ENCODE assay signal across 40 cellular contexts in genomic region chr1:45101947-45102346, GRCh38.
"Had no signal": no experiment of that assay in that cellular context is flagged by ENCODE, and none has a peak within 500 bp of the region (broad histone marks: within the 10 kb centered on the region; RNA-seq: fewer than 3 reads in every experiment).

No MANE protein-coding gene starts in this region.

- H3K4me3 ChIP-seq: adrenal gland, ascending aorta, body of pancreas, breast epithelium, cardiac muscle cell had no signal

- H3K4me1 Mint-ChIP-seq: activated naive CD4-positive, alpha-beta T cell treated with anti-CD3 and anti-CD28 coated beads, Interleukin-2, amount 10 ng/mL, durations not matched to agents 7 days and 5 days; activated naive CD8-positive, alpha-beta T cell treated with anti-CD3 and anti-CD28 coated beads, Interleukin-2, amount 10 ng/mL, durations not matched to agents 7 days and 5 days; activated naive CD8-positive, alpha-beta T cell treated with anti-CD3 and anti-CD28 coated beads, Interleukin-2, amount 50 U/mL, for 24 hours; activated T-helper 17 cell treated with anti-CD3 and anti-CD28 coated beads, Interleukin-2, amount 50 U/mL, for 72 hours had no signal

- ATAC-seq: activated naive CD4-positive, alpha-beta T cell treated with anti-CD3 and anti-CD28 coated beads, Interleukin-2, amount 50 U/mL, for 72 hours; activated naive CD8-positive, alpha-beta T cell treated with anti-CD3 and anti-CD28 coated beads, Interleukin-2, amount 50 U/mL, for 24 hours; activated T-cell treated with anti-CD3 and anti-CD28 coated beads, Interleukin-2, amount 50 U/mL, for 4 hours; activated T-cell treated with anti-CD3 and anti-CD28 coated beads, Interleukin-2, amount 50 U/mL, for 72 hours; activated T-helper 17 cell treated with anti-CD3 and anti-CD28 coated beads, Interleukin-2, amount 50 U/mL, for 72 hours; body of pancreas had no signal

- H3K9me3 ChIP-seq: adrenal gland, ascending aorta, body of pancreas, breast epithelium had no signal

- H3K36me3 Mint-ChIP-seq: activated naive CD4-positive, alpha-beta T cell treated with anti-CD3 and anti-CD28 coated beads, Interleukin-2, amount 10 ng/mL, durations not matched to agents 7 days and 5 days; activated naive CD4-positive, alpha-beta T cell treated with anti-CD3 and anti-CD28 coated beads, Interleukin-2, amount 50 U/mL, for 24 hours; activated naive CD4-positive, alpha-beta T cell treated with anti-CD3 and anti-CD28 coated beads, Interleukin-2, amount 50 U/mL, for 72 hours; activated naive CD8-positive, alpha-beta T cell; activated naive CD8-positive, alpha-beta T cell treated with anti-CD3 and anti-CD28 coated beads, Interleukin-2, amount 10 ng/mL, durations not matched to agents 7 days and 5 days had no signal

- H3K4me1 ChIP-seq: ascending aorta, body of pancreas, breast epithelium had no signal

- H3K9me3 Mint-ChIP-seq: activated naive CD4-positive, alpha-beta T cell treated with anti-CD3 and anti-CD28 coated beads for 36 hours; activated naive CD4-positive, alpha-beta T cell treated with anti-CD3 and anti-CD28 coated beads, Interleukin-2, amount 50 U/mL, for 24 hours; activated naive CD4-positive, alpha-beta T cell treated with anti-CD3 and anti-CD28 coated beads, Interleukin-2, amount 50 U/mL, for 72 hours; activated naive CD8-positive, alpha-beta T cell treated with anti-CD3 and anti-CD28 coated beads for 36 hours; activated naive CD8-positive, alpha-beta T cell treated with anti-CD3 and anti-CD28 coated beads, Interleukin-2, amount 50 U/mL, for 24 hours; activated T-cell treated with anti-CD3 and anti-CD28 coated beads, Interleukin-2, amount 50 U/mL, for 24 hours; activated T-cell treated with anti-CD3 and anti-CD28 coated beads, Interleukin-2, amount 50 U/mL, for 4 hours; activated T-cell treated with anti-CD3 and anti-CD28 coated beads, Interleukin-2, amount 50 U/mL, for 72 hours; activated T-helper 1 cell treated with anti-CD3 and anti-CD28 coated beads, Interleukin-12 subunit alpha, Interleukin-12 subunit beta, Interleukin-2, Interleukin-4 antibody, amounts not matched to agents 30 ng/mL and 10 ng/mL and 1 ng/mL, durations not matched to agents 14 hours and 24 hours and 36 hours; activated T-helper 17 cell treated with anti-CD3 and anti-CD28 coated beads, Interleukin-2, amount 50 U/mL, for 72 hours; central memory CD8-positive, alpha-beta T cell had no signal

- DNase-seq: activated effector memory CD4-positive, alpha-beta T cell treated with anti-CD3 and anti-CD28 coated beads, Interleukin-2, amount 50 U/mL, for 16 hours; activated effector memory CD4-positive, alpha-beta T cell treated with Interleukin-2 at 50 U/mL for 16 hours; activated gamma-delta T cell; activated gamma-delta T cell treated with Interleukin-2 at 50 U/mL for 16 hours; activated naive CD4-positive, alpha-beta T cell; activated naive CD4-positive, alpha-beta T cell treated with anti-CD3 and anti-CD28 coated beads for 36 hours; activated naive CD4-positive, alpha-beta T cell treated with anti-CD3 and anti-CD28 coated beads, Interleukin-2, amount 10 ng/mL, durations not matched to agents 7 days and 5 days; activated naive CD4-positive, alpha-beta T cell treated with anti-CD3 and anti-CD28 coated beads, Interleukin-2, amount 50 U/mL, for 16 hours; activated naive CD4-positive, alpha-beta T cell treated with Interleukin-2 at 50 U/mL for 16 hours; activated naive CD8-positive, alpha-beta T cell treated with anti-CD3 and anti-CD28 coated beads for 36 hours; activated naive CD8-positive, alpha-beta T cell treated with anti-CD3 and anti-CD28 coated beads, Interleukin-2, amount 10 ng/mL, durations not matched to agents 7 days and 5 days; activated naive CD8-positive, alpha-beta T cell treated with anti-CD3 and anti-CD28 coated beads, Interleukin-2, amount 50 U/mL, for 24 hours; activated T-cell treated with anti-CD3 and anti-CD28 coated beads, Interleukin-2, amount 50 U/mL, for 1 hour; activated T-cell treated with anti-CD3 and anti-CD28 coated beads, Interleukin-2, amount 50 U/mL, for 24 hours; activated T-cell treated with anti-CD3 and anti-CD28 coated beads, Interleukin-2, amount 50 U/mL, for 4 hours; activated T-cell treated with anti-CD3 and anti-CD28 coated beads, Interleukin-2, amount 50 U/mL, for 48 hours; activated T-cell treated with anti-CD3 and anti-CD28 coated beads, Interleukin-2, amount 50 U/mL, for 72 hours; adrenal gland; amniotic stem cell; amygdala; anterior cingulate cortex; aorta; body of pancreas; brain microvascular endothelial cell; caudate nucleus; central memory CD4-positive, alpha-beta T cell; cerebellar nuclear complex had no signal

- H3K4me3 Mint-ChIP-seq: activated naive CD4-positive, alpha-beta T cell treated with anti-CD3 and anti-CD28 coated beads for 36 hours; activated naive CD4-positive, alpha-beta T cell treated with anti-CD3 and anti-CD28 coated beads, Interleukin-2, amount 10 ng/mL, durations not matched to agents 7 days and 5 days; activated naive CD4-positive, alpha-beta T cell treated with anti-CD3 and anti-CD28 coated beads, Interleukin-2, amount 50 U/mL, for 24 hours; activated naive CD8-positive, alpha-beta T cell; activated naive CD8-positive, alpha-beta T cell treated with anti-CD3 and anti-CD28 coated beads for 36 hours; activated naive CD8-positive, alpha-beta T cell treated with anti-CD3 and anti-CD28 coated beads, Interleukin-2, amount 10 ng/mL, durations not matched to agents 7 days and 5 days; activated naive CD8-positive, alpha-beta T cell treated with anti-CD3 and anti-CD28 coated beads, Interleukin-2, amount 50 U/mL, for 24 hours; activated T-cell treated with anti-CD3 and anti-CD28 coated beads, Interleukin-2, amount 50 U/mL, for 24 hours; activated T-cell treated with anti-CD3 and anti-CD28 coated beads, Interleukin-2, amount 50 U/mL, for 4 hours; activated T-cell treated with anti-CD3 and anti-CD28 coated beads, Interleukin-2, amount 50 U/mL, for 72 hours; activated T-helper 1 cell treated with anti-CD3 and anti-CD28 coated beads, Interleukin-12 subunit alpha, Interleukin-12 subunit beta, Interleukin-2, Interleukin-4 antibody, amounts not matched to agents 30 ng/mL and 10 ng/mL and 1 ng/mL, durations not matched to agents 14 hours and 24 hours and 36 hours; activated T-helper 17 cell treated with anti-CD3 and anti-CD28 coated beads, Interleukin-2, amount 50 U/mL, for 72 hours; brain; central memory CD8-positive, alpha-beta T cell had no signal

- FAIRE-seq: astrocyte, bronchial epithelial cell had no signal

- H3K36me3 ChIP-seq: adrenal gland, ascending aorta, brain microvascular endothelial cell, breast epithelium, cardiac muscle cell had no signal

- H3K27me3 Mint-ChIP-seq: activated naive CD4-positive, alpha-beta T cell treated with anti-CD3 and anti-CD28 coated beads, Interleukin-2, amount 10 ng/mL, durations not matched to agents 7 days and 5 days; activated naive CD4-positive, alpha-beta T cell treated with anti-CD3 and anti-CD28 coated beads, Interleukin-2, amount 50 U/mL, for 24 hours; activated naive CD8-positive, alpha-beta T cell; activated naive CD8-positive, alpha-beta T cell treated with anti-CD3 and anti-CD28 coated beads for 36 hours; activated T-cell treated with anti-CD3 and anti-CD28 coated beads, Interleukin-2, amount 50 U/mL, for 24 hours; brain; central memory CD8-positive, alpha-beta T cell had no signal

- H3K27ac Mint-ChIP-seq: activated naive CD4-positive, alpha-beta T cell treated with anti-CD3 and anti-CD28 coated beads for 36 hours; activated naive CD4-positive, alpha-beta T cell treated with anti-CD3 and anti-CD28 coated beads, Interleukin-2, amount 10 ng/mL, durations not matched to agents 7 days and 5 days; activated naive CD4-positive, alpha-beta T cell treated with anti-CD3 and anti-CD28 coated beads, Interleukin-2, amount 50 U/mL, for 24 hours; activated naive CD4-positive, alpha-beta T cell treated with anti-CD3 and anti-CD28 coated beads, Interleukin-2, amount 50 U/mL, for 72 hours; activated naive CD8-positive, alpha-beta T cell; activated naive CD8-positive, alpha-beta T cell treated with anti-CD3 and anti-CD28 coated beads for 36 hours; activated naive CD8-positive, alpha-beta T cell treated with anti-CD3 and anti-CD28 coated beads, Interleukin-2, amount 10 ng/mL, durations not matched to agents 7 days and 5 days; activated naive CD8-positive, alpha-beta T cell treated with anti-CD3 and anti-CD28 coated beads, Interleukin-2, amount 50 U/mL, for 24 hours; activated T-cell treated with anti-CD3 and anti-CD28 coated beads, Interleukin-2, amount 50 U/mL, for 24 hours; activated T-cell treated with anti-CD3 and anti-CD28 coated beads, Interleukin-2, amount 50 U/mL, for 72 hours; activated T-helper 1 cell treated with anti-CD3 and anti-CD28 coated beads, Interleukin-12 subunit alpha, Interleukin-12 subunit beta, Interleukin-2, Interleukin-4 antibody, amounts not matched to agents 30 ng/mL and 10 ng/mL and 1 ng/mL, durations not matched to agents 14 hours and 24 hours and 36 hours; activated T-helper 17 cell treated with anti-CD3 and anti-CD28 coated beads, Interleukin-2, amount 50 U/mL, for 72 hours; activated T-helper 2 cell treated with anti-CD3 and anti-CD28 coated beads, Interferon-gamma antibody, Interleukin-2, Interleukin-4, amounts not matched to agents 10 μg/mL and 5 μg/mL and 100 μg/mL, durations not matched to agents 14 hours and 24 hours and 36 hours; brain had no signal

- H3K27me3 ChIP-seq: adrenal gland, ascending aorta, body of pancreas, brain microvascular endothelial cell, breast epithelium, cardiac muscle cell had no signal

- H3K27ac ChIP-seq: adrenal gland, ascending aorta, body of pancreas, brain microvascular endothelial cell, breast epithelium, cardiac muscle cell had no signal
